ENCODE assay signal across 29 cellular contexts in the genomic region with DNA sequence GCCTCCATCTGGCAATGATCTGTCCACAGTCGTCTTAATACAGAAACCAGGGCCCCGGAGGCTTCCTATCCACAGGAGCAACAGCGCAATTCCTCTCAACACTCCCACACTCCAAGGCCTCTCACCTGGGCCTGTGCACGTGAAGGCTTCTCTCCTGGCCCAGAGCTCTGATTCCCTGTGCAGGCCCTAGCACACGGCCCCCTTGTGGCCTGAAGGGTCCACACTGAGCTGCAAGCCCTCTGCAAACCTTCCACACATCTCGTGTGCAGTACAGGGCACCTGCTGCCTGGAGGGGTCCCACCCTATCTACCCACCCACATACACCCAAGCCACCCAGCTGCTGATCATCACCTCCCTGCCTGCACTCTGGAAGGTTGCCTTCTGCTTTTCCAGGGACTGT.
DNase-seq lines count a peak whose midpoint lies in the region; ATAC-seq and TF ChIP-seq lines count a peak whose summit lies in the region.
"Had no signal": no experiment of that assay in that cellular context is flagged by ENCODE, and none has a peak within 500 bp of the region (broad histone marks: within the 10 kb centered on the region; RNA-seq: fewer than 3 reads in every experiment).

No MANE protein-coding gene starts in this region.

- ATAC-seq in GM18909 (IDR thresholded peaks at IDR 0.05; ENCODE audit: poor library complexity, unreplicated experiment) = no peak
- ATAC-seq: left lobe of liver, sciatic nerve had no signal

- TF ChIP-seq RAD21 in SK-N-SH (IDR thresholded peaks at IDR 0.05; ENCODE audit: low read length) = no peak

- no peaks in the 10 kb centered on the region for H4K20me1 ChIP-seq in SK-N-SH (ENCODE audit: insufficient read depth)

- H3K4me1 ChIP-seq in SK-N-SH (ENCODE audit: control insufficient read depth in 1 of 2, insufficient read depth in 2 of 2, low read depth in 1 of 2, low read length in 1 of 2) = no peaks in the 10 kb centered on the region
- H3K4me1 ChIP-seq: prostate gland, thyroid gland had no signal

- no peaks in the 10 kb centered on the region for H3K9me2 ChIP-seq in SK-N-SH

- H3F3A ChIP-seq in SK-N-SH (replicated peaks; ENCODE audit: insufficient read depth) = no peaks in the 10 kb centered on the region

- WGBS in SK-N-SH (ENCODE audit: low lambda C conversion rate) = 14% methylated on average over 6 of the region's 6 CpGs

- no peak overlapping the region for H3K4me3 Mint-ChIP-seq in activated CD4-positive, alpha-beta T cell treated with anti-CD3 and anti-CD28 coated beads, Interleukin-2, amount 10 ng/mL, durations not matched to agents 7 days and 5 days
- H3K4me3 Mint-ChIP-seq: CD4-positive, CD25-positive, alpha-beta regulatory T cell; stimulated activated naive CD8-positive, alpha-beta T cell treated with anti-CD3 and anti-CD28 coated beads, Interleukin-15, Interleukin-2, amounts not matched to agents 100 ng/mL and 50 ng/mL, for 24 hours had no signal

- no peak overlapping the region for H3K9ac ChIP-seq in SK-N-SH

- CTCF ChIA-PET in SK-N-SH (lab: Yijun Ruan, JAX) = interaction anchor here (1.2 kb wide), 1 partner anchor 10 kb away, joined by 3 read pairs; no protein-coding TSS in a partner anchor
- CTCF ChIA-PET in activated CD4-positive, alpha-beta T cell treated with anti-CD3 and anti-CD28 coated beads, Interleukin-2, amount 10 ng/mL, durations not matched to agents 7 days and 5 days (lab: Charles Lee) = no interaction called here

- H3K4me2 ChIP-seq in SK-N-SH = no peak overlapping the region

- POLR2A ChIA-PET in SK-N-SH (lab: Yijun Ruan, JAX) = no interaction called here
- POLR2A ChIA-PET in activated CD4-positive, alpha-beta T cell treated with anti-CD3 and anti-CD28 coated beads, Interleukin-2, amount 10 ng/mL, durations not matched to agents 7 days and 5 days (lab: Charles Lee) = no interaction called here

- no peak overlapping the region for H2AFZ ChIP-seq in SK-N-SH (ENCODE audit: low read depth)

- peak; percentile 12; the same call in 1 of the 2 replicates for TF ChIP-seq CTCF in SK-N-SH (IDR thresholded peaks at IDR 0.05)

- H3K36me3 Mint-ChIP-seq in activated CD4-positive, alpha-beta T cell treated with anti-CD3 and anti-CD28 coated beads, Interleukin-2, amount 10 ng/mL, durations not matched to agents 7 days and 5 days (ENCODE audit: low read depth) = no peaks in the 10 kb centered on the region
- H3K36me3 Mint-ChIP-seq: CD4-positive, CD25-positive, alpha-beta regulatory T cell had no signal

- H3K27me3 Mint-ChIP-seq in activated CD4-positive, alpha-beta T cell treated with anti-CD3 and anti-CD28 coated beads, Interleukin-2, amount 10 ng/mL, durations not matched to agents 7 days and 5 days = no peaks in the 10 kb centered on the region
- H3K27me3 Mint-ChIP-seq: CD4-positive, CD25-positive, alpha-beta regulatory T cell; stimulated activated naive CD8-positive, alpha-beta T cell treated with anti-CD3 and anti-CD28 coated beads, Interleukin-15, Interleukin-2, amounts not matched to agents 100 ng/mL and 50 ng/mL, for 24 hours had no signal

- H3K36me3 ChIP-seq in H7 (replicated peaks; ENCODE audit: control insufficient read depth, insufficient read depth, low read length) (no peaks in the 10 kb centered on the region), SK-N-SH (replicated peaks in 1 of 2; ENCODE audit: control insufficient read depth in 1 of 2, insufficient read depth in 2 of 2, low read length in 1 of 2) (no peaks in the 10 kb centered on the region)
- H3K36me3 ChIP-seq: brain microvascular endothelial cell, prostate gland, thyroid gland had no signal

- H3K9me3 Mint-ChIP-seq in activated CD4-positive, alpha-beta T cell treated with anti-CD3 and anti-CD28 coated beads, Interleukin-2, amount 10 ng/mL, durations not matched to agents 7 days and 5 days = no peaks in the 10 kb centered on the region
- H3K9me3 Mint-ChIP-seq: activated T-helper 2 cell treated with anti-CD3 and anti-CD28 coated beads, Interferon-gamma antibody, Interleukin-2, Interleukin-4, amounts not matched to agents 10 μg/mL and 5 μg/mL and 100 μg/mL, durations not matched to agents 14 hours and 24 hours and 36 hours; CD4-positive, CD25-positive, alpha-beta regulatory T cell; stimulated activated naive CD8-positive, alpha-beta T cell treated with anti-CD3 and anti-CD28 coated beads, Interleukin-15, Interleukin-2, amounts not matched to agents 100 ng/mL and 50 ng/mL, for 24 hours had no signal

- H3K4me1 Mint-ChIP-seq in activated CD4-positive, alpha-beta T cell treated with anti-CD3 and anti-CD28 coated beads, Interleukin-2, amount 10 ng/mL, durations not matched to agents 7 days and 5 days = no peaks in the 10 kb centered on the region
- H3K4me1 Mint-ChIP-seq: CD4-positive, CD25-positive, alpha-beta regulatory T cell had no signal

- no peaks in the 10 kb centered on the region for H3K27me3 ChIP-seq in H7 (ENCODE audit: control insufficient read depth, insufficient read depth, low read length)
- H3K27me3 ChIP-seq in SK-N-SH (ENCODE audit: insufficient read depth) = no peaks in the 10 kb centered on the region
- H3K27me3 ChIP-seq: brain microvascular endothelial cell, thyroid gland had no signal

- no peak for TF ChIP-seq EP300 in SK-N-SH (IDR thresholded peaks at IDR 0.05; ENCODE audit: borderline replicate concordance in 1 of 2, low read depth in 1 of 2, low read length in 1 of 2)

- H3K27ac ChIP-seq in SK-N-SH (ENCODE audit: low read depth in 2 of 2, low read length in 1 of 2) = no peak overlapping the region
- H3K27ac ChIP-seq: brain microvascular endothelial cell, prostate gland, thyroid gland had no signal

- H3K27ac Mint-ChIP-seq in activated CD4-positive, alpha-beta T cell treated with anti-CD3 and anti-CD28 coated beads, Interleukin-2, amount 10 ng/mL, durations not matched to agents 7 days and 5 days = no peak overlapping the region
- H3K27ac Mint-ChIP-seq: activated T-helper 2 cell treated with anti-CD3 and anti-CD28 coated beads, Interferon-gamma antibody, Interleukin-2, Interleukin-4, amounts not matched to agents 10 μg/mL and 5 μg/mL and 100 μg/mL, durations not matched to agents 14 hours and 24 hours and 36 hours; CD4-positive, CD25-positive, alpha-beta regulatory T cell; stimulated activated naive CD8-positive, alpha-beta T cell treated with anti-CD3 and anti-CD28 coated beads, Interleukin-15, Interleukin-2, amounts not matched to agents 100 ng/mL and 50 ng/mL, for 24 hours had no signal

- H3K79me2 ChIP-seq in SK-N-SH (ENCODE audit: insufficient read depth) = no peaks in the 10 kb centered on the region

- H3K4me3 ChIP-seq in H7 (ENCODE audit: insufficient read depth, low read depth, low read length) = no peak overlapping the region
- no peak overlapping the region for H3K4me3 ChIP-seq in SK-N-SH (ENCODE audit: low read depth in 2 of 2, low read length in 1 of 2)
- H3K4me3 ChIP-seq: prostate gland, thyroid gland had no signal

- DNase-seq in ELF-1 (ENCODE audit: low read depth, low spot score) (peak; percentile 62), H7 (peak; percentile 28), SK-N-SH (peak; percentile 1), iPS-NIHi7 (ENCODE audit: extremely low spot score) (peak; percentile 52), hypothalamus (lab: John Stamatoyannopoulos, UW) (no peak), DMS153 treated with DMSO at 0.1 percent for 48 hours (lab: John Stamatoyannopoulos, UW; ENCODE audit: unreplicated experiment) (no peak)
- DNase-seq in activated CD4-positive, alpha-beta T cell treated with anti-CD3 and anti-CD28 coated beads, Interleukin-2, amount 10 ng/mL, durations not matched to agents 7 days and 5 days = no peak
- DNase-seq: activated CD4-positive, alpha-beta T cell treated with anti-CD3 and anti-CD28 coated beads for 48 hours; activated CD8-positive, alpha-beta memory T cell treated with anti-CD3 and anti-CD28 coated beads for 24 hours; activated naive CD4-positive, alpha-beta T cell treated with anti-CD3 and anti-CD28 coated beads, Interleukin-2, amount 50 U/mL, for 16 hours; activated T-cell treated with anti-CD3 and anti-CD28 coated beads for 4 hours; AML-193; brain microvascular endothelial cell; CD4-positive, CD25-positive, alpha-beta regulatory T cell; cerebellar nuclear complex; hippocampal formation; KBM-7; NCI-H2029; NCI-H526; SIG-M5; stimulated activated CD8-positive, alpha-beta memory T cell treated with anti-CD3 and anti-CD28 coated beads, Interleukin-4, amount 100 ng/mL, for 48 hours; SW 1271; thyroid gland had no signal

- no peaks in the 10 kb centered on the region for H3K9me3 ChIP-seq in SK-N-SH
- H3K9me3 ChIP-seq: prostate gland, thyroid gland had no signal

TF ChIP-seq in SK-N-SH, 30 proteins besides CTCF, POLR2A, EP300 and RAD21 (continues in another document):
- TF ChIP-seq, protein P1, sequence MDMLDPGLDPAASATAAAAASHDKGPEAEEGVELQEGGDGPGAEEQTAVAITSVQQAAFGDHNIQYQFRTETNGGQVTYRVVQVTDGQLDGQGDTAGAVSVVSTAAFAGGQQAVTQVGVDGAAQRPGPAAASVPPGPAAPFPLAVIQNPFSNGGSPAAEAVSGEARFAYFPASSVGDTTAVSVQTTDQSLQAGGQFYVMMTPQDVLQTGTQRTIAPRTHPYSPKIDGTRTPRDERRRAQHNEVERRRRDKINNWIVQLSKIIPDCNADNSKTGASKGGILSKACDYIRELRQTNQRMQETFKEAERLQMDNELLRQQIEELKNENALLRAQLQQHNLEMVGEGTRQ (IDR thresholded peaks at IDR 0.05; ENCODE audit: borderline replicate concordance, low read depth, low read length) = no peak
- TF ChIP-seq CHD2 (IDR thresholded peaks at IDR 0.05; ENCODE audit: low read length, partially characterized antibody) (no peak), GABPA (IDR thresholded peaks at IDR 0.05; ENCODE audit: low read depth) (no peak), ZBTB33 (IDR thresholded peaks at IDR 0.05; ENCODE audit: borderline replicate concordance, low read depth) (no peak)

Comparison
In these comparisons a context has a peak if more than half of its experiments do, and no peak if none do; other contexts are left out.
1. DNase-seq: peak in ELF-1 (single experiment), H7 (single experiment), SK-N-SH (single experiment) and iPS-NIHi7 (single experiment); none in activated CD4-positive, alpha-beta T cell treated with anti-CD3 and anti-CD28 coated beads, Interleukin-2, amount 10 ng/mL, durations not matched to agents 7 days and 5 days (single experiment), hypothalamus (0 of 51) and DMS153 treated with DMSO at 0.1 percent for 48 hours (single experiment).